In the genomic region with DNA sequence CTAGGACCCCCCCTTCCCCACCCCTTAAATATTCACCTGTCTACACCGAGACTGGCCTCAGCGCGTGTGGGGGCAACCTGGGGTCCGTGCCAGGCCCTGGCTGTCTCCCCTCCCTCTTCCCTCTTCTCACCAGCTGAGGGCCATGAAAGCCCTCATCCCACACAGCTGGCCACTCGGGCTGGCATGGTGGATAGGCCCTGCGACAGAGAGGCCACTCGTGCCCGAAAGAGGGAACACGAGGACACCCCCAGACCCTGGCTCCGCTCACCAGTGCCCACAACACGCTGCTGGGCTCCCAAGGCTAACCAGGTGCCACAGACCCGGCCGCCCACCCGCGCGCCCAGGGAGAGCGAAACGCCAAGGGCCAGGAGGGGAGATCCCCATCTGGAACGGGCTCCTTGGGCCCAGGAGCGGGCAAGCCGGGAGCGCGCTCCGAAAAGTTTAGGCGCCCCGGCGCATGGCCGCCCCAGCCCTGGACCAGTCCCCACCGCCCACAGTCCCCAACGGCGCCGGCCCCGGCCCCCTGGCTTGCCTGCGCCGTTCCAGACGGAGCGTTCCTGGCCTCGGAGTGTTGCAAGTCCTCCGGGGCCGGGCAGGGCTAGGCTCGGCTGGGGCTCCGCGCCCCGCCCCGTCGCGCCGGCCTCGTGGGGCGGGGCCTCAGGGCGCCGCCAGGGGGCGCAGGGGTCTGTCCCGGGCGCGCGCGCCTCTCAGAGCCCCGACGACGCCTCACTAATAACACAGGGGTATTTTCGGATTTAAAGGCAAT, we compare ENCODE assay signal across 8 cellular contexts.
DNase-seq lines count a peak whose midpoint lies in the region; ATAC-seq and TF ChIP-seq lines count a peak whose summit lies in the region.

A gene with protein sequence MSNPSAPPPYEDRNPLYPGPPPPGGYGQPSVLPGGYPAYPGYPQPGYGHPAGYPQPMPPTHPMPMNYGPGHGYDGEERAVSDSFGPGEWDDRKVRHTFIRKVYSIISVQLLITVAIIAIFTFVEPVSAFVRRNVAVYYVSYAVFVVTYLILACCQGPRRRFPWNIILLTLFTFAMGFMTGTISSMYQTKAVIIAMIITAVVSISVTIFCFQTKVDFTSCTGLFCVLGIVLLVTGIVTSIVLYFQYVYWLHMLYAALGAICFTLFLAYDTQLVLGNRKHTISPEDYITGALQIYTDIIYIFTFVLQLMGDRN (minus strand): TSS at position 570 of the 766 bp plus-strand sequence. CDS start 10,362 bp downstream, outside the sequence.

- peak; percentile 82 for TF ChIP-seq CTCF in KMS-11 (conservative IDR thresholded peaks at IDR 0.05; ENCODE audit: low read depth, low read length)

- peak within 1 kb of the TSS; percentile 81 for H3K4me3 Mint-ChIP-seq in central memory CD8-positive, alpha-beta T cell

- peak within 1 kb of the TSS; percentile 42 for H3K4me3 ChIP-seq in KMS-11 (IDR thresholded peaks at IDR 0.05; ENCODE audit: insufficient read depth, low read depth, low read length)

- peaks cover 57% of the 10 kb centered on the region for H3K4me1 Mint-ChIP-seq in central memory CD8-positive, alpha-beta T cell

- no peaks in the 10 kb centered on the region for H3K27me3 ChIP-seq in KMS-11 (ENCODE audit: insufficient read depth, low read depth)

- DNase-seq in ELF-1 (ENCODE audit: low read depth, low spot score) (peak; percentile 75), kidney glomerular epithelial cell (lab: John Stamatoyannopoulos, UW) (peak; percentile 28), NCI-H1092 treated with DMSO at 0.1 percent for 48 hours (lab: John Stamatoyannopoulos, UW) (no peak)
- DNase-seq in activated CD4-positive, CD25-positive, alpha-beta regulatory T cell (lab: John Stamatoyannopoulos, UW) = peak; percentile 50 to 73 (median 54)
- DNase-seq in central memory CD8-positive, alpha-beta T cell (ENCODE audit: low spot score in 2 of 2) = peak; percentile 73
- DNase-seq in stimulated activated CD4-positive, alpha-beta T cell treated with anti-CD3 and anti-CD28 coated beads, Interleukin-1b, Interleukin-23, amount 100 ng/mL, for 1 hour (ENCODE audit: low read depth in 2 of 2) = peak; percentile 65 to 72

- H3K9me3 Mint-ChIP-seq in central memory CD8-positive, alpha-beta T cell = no peaks in the 10 kb centered on the region

- H4K20me1 ChIP-seq in KMS-11 (ENCODE audit: insufficient read depth) = no peaks in the 10 kb centered on the region

- no peaks in the 10 kb centered on the region for H3K27me3 Mint-ChIP-seq in central memory CD8-positive, alpha-beta T cell

- H3K4me2 ChIP-seq in KMS-11 = peak within 1 kb of the TSS; percentile 88

- H3K27ac Mint-ChIP-seq in central memory CD8-positive, alpha-beta T cell (ENCODE audit: low read depth) = peak within 1 kb of the TSS; percentile 99

- no peaks in the 10 kb centered on the region for H3K36me3 ChIP-seq in KMS-11 (ENCODE audit: insufficient read depth)

- H3K36me3 Mint-ChIP-seq in central memory CD8-positive, alpha-beta T cell (ENCODE audit: insufficient read depth) = peaks cover 8% of the 10 kb centered on the region

- peak; percentile 75 for ATAC-seq in GM21723 (IDR thresholded peaks at IDR 0.05; ENCODE audit: unreplicated experiment)
- peak; percentile 88 for ATAC-seq in central memory CD8-positive, alpha-beta T cell (replicated peaks; ENCODE audit: extremely low read depth, poor library complexity, severe bottlenecking)

- H3K79me2 ChIP-seq in KMS-11 (ENCODE audit: insufficient read depth, low read depth) = peaks cover 34% of the 10 kb centered on the region; the same call in 1 of the 2 replicates

- H3K4me1 ChIP-seq in KMS-11 (ENCODE audit: low read depth, poor library complexity, severe bottlenecking) = peaks cover 56% of the 10 kb centered on the region

- H3K27ac ChIP-seq in KMS-11 = peak within 1 kb of the TSS; percentile 69

- H3K9ac ChIP-seq in KMS-11 = peak within 1 kb of the TSS; percentile 69

- H2AFZ ChIP-seq in KMS-11 (ENCODE audit: low read depth) = peak within 1 kb of the TSS; percentile 58
